ENCODE assay signal across 13 cellular contexts in the genomic region with DNA sequence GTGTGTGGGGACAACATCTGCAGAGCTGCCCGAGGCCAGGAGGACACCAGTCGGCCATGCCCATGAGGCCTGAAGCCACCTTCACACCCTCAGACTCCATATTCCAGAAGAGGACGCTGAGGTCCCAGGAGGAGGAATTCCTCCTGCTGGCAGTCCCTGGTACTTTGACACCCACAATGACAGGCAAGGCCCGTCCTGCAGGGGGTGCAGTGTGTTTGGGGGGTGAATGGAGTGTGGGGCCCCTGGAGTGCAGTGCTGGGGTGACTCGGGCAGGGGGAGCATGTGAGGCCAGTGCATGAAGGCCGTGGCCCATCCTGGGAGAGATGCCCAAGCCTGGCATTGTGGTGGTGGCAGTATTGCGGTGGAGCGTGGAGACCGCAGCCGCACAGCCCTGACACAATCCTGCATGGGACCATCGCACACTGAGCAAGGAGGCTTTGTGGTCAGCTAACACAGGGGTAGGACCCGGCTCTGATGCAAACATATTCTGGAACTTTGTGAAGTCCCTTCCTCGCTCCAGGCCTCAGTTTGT. TPM values are rescaled to one million over a fixed set of nuclear protein-coding genes. Genes with fewer than 3 reads are reported as not detected.
DNase-seq lines count a peak whose midpoint lies in the region; ATAC-seq and TF ChIP-seq lines count a peak whose summit lies in the region.
"Had no signal": no experiment of that assay in that cellular context is flagged by ENCODE, and none has a peak within 500 bp of the region (broad histone marks: within the 10 kb centered on the region; RNA-seq: fewer than 3 reads in every experiment).

No MANE protein-coding gene starts in this region.

- H3K9ac ChIP-seq in PC-3 (ENCODE audit: low read length): no peak overlapping the region

- CTCF ChIA-PET in PC-3 (lab: Charles Lee): no interaction called here

- no peak overlapping the region for H3K4me2 ChIP-seq in PC-3 (ENCODE audit: low read length)

- ATAC-seq in right cardiac atrium (peak in 1 of 2 donors; percentile 6), PC-3 (peak; percentile 37; the same call in 1 of the 2 replicates), HG03280 (IDR thresholded peaks at IDR 0.05; ENCODE audit: unreplicated experiment) (no peak)

- no peak overlapping the region for H3K4me3 Mint-ChIP-seq in type B pancreatic cell

- DNase-seq in right cardiac atrium: peak in 2 of 3 donors; percentile 21 to 40
- DNase-seq in right atrium auricular region (ENCODE audit: low spot score): no peak
- peak; percentile 13 for DNase-seq in PC-3
- peak; percentile 27 to 36 for DNase-seq in erythroblast (lab: John Stamatoyannopoulos, UW)
- DNase-seq in type B pancreatic cell (ENCODE audit: extremely low spot score, unreplicated experiment): no peak
- DNase-seq in hippocampal formation (lab: John Stamatoyannopoulos, UW): no peak
- DNase-seq in DMS153 treated with DMSO at 0.1 percent for 48 hours (lab: John Stamatoyannopoulos, UW; ENCODE audit: unreplicated experiment): no peak
- DNase-seq: activated CD4-positive, alpha-beta T cell treated with anti-CD3 and anti-CD28 coated beads for 48 hours; NCI-H1105; NCI-H510A treated with DMSO at 0.1 percent for 48 hours had no signal

- no peaks in the 10 kb centered on the region for H3K27me3 Mint-ChIP-seq in type B pancreatic cell

- H3F3A ChIP-seq in PC-3 (ENCODE audit: low read length, unreplicated experiment): no peaks in the 10 kb centered on the region

- no peaks in the 10 kb centered on the region for H4K20me1 ChIP-seq in PC-3 (ENCODE audit: low read length)

- no TSS peak for BruUV-seq in PC-3 (replicated peaks; lab: Mats Ljungman, UMichigan)

- no peaks in the 10 kb centered on the region for H3K27me3 ChIP-seq in right cardiac atrium (ENCODE audit: control insufficient read depth, insufficient read depth)
- no peaks in the 10 kb centered on the region for H3K27me3 ChIP-seq in right atrium auricular region
- H3K27me3 ChIP-seq in PC-3 (ENCODE audit: low read length): no peaks in the 10 kb centered on the region

- intact Hi-C loops in right cardiac atrium (cut with DNase I) (no loop called here), PC-3 (cut with micrococcal nuclease) (no loop called here)

- no peak for TF ChIP-seq POLR2A in erythroblast (IDR thresholded peaks at IDR 0.05; ENCODE audit: low read length)

- H2AFZ ChIP-seq in PC-3 (ENCODE audit: low read length): no peak overlapping the region

- TF ChIP-seq CTCF in right atrium auricular region (IDR thresholded peaks at IDR 0.05) (no peak), PC-3 (conservative IDR thresholded peaks at IDR 0.05; ENCODE audit: low read depth, low read length) (peak; percentile 56), type B pancreatic cell (conservative IDR thresholded peaks at IDR 0.05) (peak; percentile 46)

- H3K36me3 ChIP-seq in right atrium auricular region (no peaks in the 10 kb centered on the region), PC-3 (ENCODE audit: low read depth, low read length) (no peaks in the 10 kb centered on the region)
- H3K36me3 ChIP-seq: thoracic aorta had no signal

- H3K4me3 ChIP-seq in right cardiac atrium (ENCODE audit: low read length) (no peak overlapping the region), right atrium auricular region (no peak overlapping the region), PC-3 (ENCODE audit: low read length) (no peak overlapping the region)
- H3K4me3 ChIP-seq: thoracic aorta had no signal

- H3K4me1 ChIP-seq in right cardiac atrium (ENCODE audit: control insufficient read depth, insufficient read depth, low read length) (no peaks in the 10 kb centered on the region), right atrium auricular region (no peaks in the 10 kb centered on the region), PC-3 (ENCODE audit: insufficient read depth, low read length) (no peaks in the 10 kb centered on the region)

- no peaks in the 10 kb centered on the region for H3K79me2 ChIP-seq in PC-3 (ENCODE audit: low read length)

- H3K27ac Mint-ChIP-seq in type B pancreatic cell: no peak overlapping the region

- H3K9me2 ChIP-seq in PC-3 (replicated peaks; ENCODE audit: low read length): no peaks in the 10 kb centered on the region

- 88% methylated on average over 13 of the region's 13 CpGs for WGBS in right cardiac atrium

- no peaks in the 10 kb centered on the region for H3K9me3 Mint-ChIP-seq in type B pancreatic cell

- H3K27ac ChIP-seq in right cardiac atrium (ENCODE audit: low read length) (no peak overlapping the region), right atrium auricular region (no peak overlapping the region), PC-3 (ENCODE audit: low read length) (no peak overlapping the region)
- H3K27ac ChIP-seq: C4-2B, thoracic aorta had no signal

- no peaks in the 10 kb centered on the region for H3K36me3 Mint-ChIP-seq in type B pancreatic cell

- H3K9me3 ChIP-seq in right cardiac atrium (ENCODE audit: control insufficient read depth, low read length) (no peaks in the 10 kb centered on the region), right atrium auricular region (no peaks in the 10 kb centered on the region), PC-3 (ENCODE audit: low read length) (no peaks in the 10 kb centered on the region)
- H3K9me3 ChIP-seq: thoracic aorta had no signal

- H3K4me1 Mint-ChIP-seq in type B pancreatic cell (ENCODE audit: unreplicated experiment): peaks cover 13% of the 10 kb centered on the region

- POLR2A ChIA-PET in PC-3 (lab: Charles Lee; ENCODE audit: unreplicated experiment): no interaction called here

RNA-seq across cellular contexts. Expression of gene ZDHHC7, which starts 52.2 kb away (rescaled TPM):
- total RNA-seq in right cardiac atrium (10 to 100 TPM; 33.1 to 39.2 (median 36.8) TPM), right atrium auricular region (10 to 100 TPM; 36.0 to 48.7 TPM), PC-3 (2014; rRNA removed) (37.0 and 42.1 TPM in 2 replicates), type B pancreatic cell (ENCODE audit: low replicate concordance) (47.1 and 55.0 TPM in 2 replicates)
- polyA plus RNA-seq in right cardiac atrium: 19.4 TPM

Comparison
In these comparisons a context has a peak if more than half of its experiments do, and no peak if none do; other contexts are left out.
1. DNase-seq: peak in right cardiac atrium (2 of 3), PC-3 (single experiment) and erythroblast (2 of 2); none in right atrium auricular region (single experiment), type B pancreatic cell (single experiment), hippocampal formation (0 of 2) and DMS153 treated with DMSO at 0.1 percent for 48 hours (single experiment).
2. CTCF ChIP-seq: peak in PC-3 (single experiment) and type B pancreatic cell (single experiment); none in right atrium auricular region (0 of 2).